In the genomic region with DNA sequence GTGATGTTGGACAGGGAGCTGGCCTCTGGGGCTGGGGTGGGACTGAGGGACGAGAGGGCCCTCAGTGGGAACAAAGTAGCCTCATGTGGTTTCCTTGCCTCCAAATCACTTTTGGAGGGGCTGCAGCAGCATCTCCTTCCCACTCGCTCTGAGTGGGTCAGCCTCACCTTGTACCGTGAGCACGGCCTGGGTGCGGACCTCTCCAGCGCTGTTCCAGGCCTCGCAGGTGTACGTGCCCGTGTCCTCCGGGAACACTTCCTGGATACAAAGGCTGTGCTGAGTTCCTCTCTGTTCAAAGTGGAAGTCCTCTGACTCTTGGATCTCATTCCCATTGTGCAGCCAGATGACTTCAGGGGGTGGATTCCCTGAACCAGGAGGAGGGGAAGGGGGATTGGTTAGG, we compare ENCODE assay signal across 8 cellular contexts.
"Had no signal": no experiment of that assay in that cellular context is flagged by ENCODE, and none has a peak within 500 bp of the region (broad histone marks: within the 10 kb centered on the region; RNA-seq: fewer than 3 reads in every experiment).

No MANE protein-coding gene starts in this region.

- H3K4me3 ChIP-seq: GM23338, HAP-1 had no signal

- H3K4me2 ChIP-seq: GM23338 had no signal

- H2AFZ ChIP-seq: GM23338 had no signal

- H3K9me3 ChIP-seq: HAP-1 had no signal

- ATAC-seq: GM23338, HCT116, HepG2 had no signal

- H3K27ac ChIP-seq: HL-60 had no signal

- H3K4me1 ChIP-seq: HAP-1 had no signal

- DNase-seq: H7, HFFc6, KBM-7 had no signal

- H3K36me3 ChIP-seq: HAP-1 had no signal
